ENCODE assay signal across 12 cellular contexts in the genomic region with DNA sequence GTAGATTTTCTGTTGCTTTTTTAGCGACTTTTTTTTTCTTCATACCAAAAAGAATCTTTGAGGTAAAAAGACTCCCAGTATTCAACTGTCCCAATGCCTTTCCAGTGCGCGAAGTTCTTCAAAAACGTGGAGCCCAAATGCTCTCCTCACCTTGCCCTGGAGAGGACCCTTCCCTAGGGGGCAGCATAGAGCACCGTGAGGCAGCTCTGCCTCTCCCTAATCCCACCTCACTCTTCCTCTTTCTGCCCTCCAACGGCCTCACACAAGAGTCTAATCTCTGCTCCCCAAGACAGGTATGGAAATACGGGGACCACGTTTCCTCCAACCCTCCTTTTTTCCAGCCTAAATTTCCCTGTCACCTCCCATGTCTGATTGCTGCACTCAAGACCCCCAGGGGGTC.
DNase-seq lines count a peak whose midpoint lies in the region; ATAC-seq and TF ChIP-seq lines count a peak whose summit lies in the region.
"Had no signal": no experiment of that assay in that cellular context is flagged by ENCODE, and none has a peak within 500 bp of the region (broad histone marks: within the 10 kb centered on the region; RNA-seq: fewer than 3 reads in every experiment).

No MANE protein-coding gene starts in this region.

- CTCF ChIA-PET in activated CD8-positive, alpha-beta T cell treated with anti-CD3 and anti-CD28 coated beads for 36 hours (lab: Charles Lee), result no interaction called here

- DNase-seq in activated T-cell treated with anti-CD3 and anti-CD28 coated beads, Interleukin-2, amount 50 U/mL, for 48 hours, result peak; percentile 24
- no peak for DNase-seq in activated T-cell treated with anti-CD3 and anti-CD28 coated beads, Interleukin-2, amount 50 U/mL, for 1 hour
- DNase-seq in HL-60 (ENCODE audit: low read depth in 1 of 2, low spot score in 1 of 2), result peak; percentile 16 to 34
- DNase-seq in activated CD8-positive, alpha-beta T cell treated with anti-CD3 and anti-CD28 coated beads for 36 hours, result peak; percentile 12
- DNase-seq in neural crest cell (ENCODE audit: low read depth, low spot score), result no peak
- DNase-seq in GF-D8 (lab: John Stamatoyannopoulos, UW), result no peak
- no peak for DNase-seq in pons (ENCODE audit: low spot score)
- DNase-seq: NCI-H226 had no signal

- no peak overlapping the region for H3K27ac Mint-ChIP-seq in activated CD8-positive, alpha-beta T cell treated with anti-CD3 and anti-CD28 coated beads for 36 hours
- no peak overlapping the region for H3K27ac Mint-ChIP-seq in neural crest cell (ENCODE audit: unreplicated experiment)
- H3K27ac Mint-ChIP-seq in activated T-helper 17 cell treated with anti-CD3 and anti-CD28 coated beads, Interleukin-2, amount 50 U/mL, for 72 hours, result no peak overlapping the region

- intact Hi-C loops in activated CD8-positive, alpha-beta T cell treated with anti-CD3 and anti-CD28 coated beads for 36 hours (cut with micrococcal nuclease), result no loop called here

- no peak overlapping the region for H3K4me3 Mint-ChIP-seq in activated CD8-positive, alpha-beta T cell treated with anti-CD3 and anti-CD28 coated beads for 36 hours
- H3K4me3 Mint-ChIP-seq in neural crest cell, result no peak overlapping the region
- no peak overlapping the region for H3K4me3 Mint-ChIP-seq in activated T-helper 17 cell treated with anti-CD3 and anti-CD28 coated beads, Interleukin-2, amount 50 U/mL, for 72 hours

- no peaks in the 10 kb centered on the region for H3K27me3 ChIP-seq in HL-60 (ENCODE audit: insufficient read depth, poor library complexity, severe bottlenecking)

- ATAC-seq in activated CD8-positive, alpha-beta T cell treated with anti-CD3 and anti-CD28 coated beads for 36 hours, result no peak
- ATAC-seq in activated T-helper 17 cell treated with anti-CD3 and anti-CD28 coated beads, Interleukin-2, amount 50 U/mL, for 72 hours (replicated peaks), result no peak
- ATAC-seq: left lobe of liver had no signal

- H3K27ac ChIP-seq in HL-60 (replicated peaks), result no peak overlapping the region
- H3K27ac ChIP-seq: skin epidermis, thoracic aorta had no signal

- H3K36me3 Mint-ChIP-seq in activated CD8-positive, alpha-beta T cell treated with anti-CD3 and anti-CD28 coated beads for 36 hours (ENCODE audit: low read depth), result no peaks in the 10 kb centered on the region
- H3K36me3 Mint-ChIP-seq in neural crest cell (ENCODE audit: low read depth), result no peaks in the 10 kb centered on the region
- no peaks in the 10 kb centered on the region for H3K36me3 Mint-ChIP-seq in activated T-helper 17 cell treated with anti-CD3 and anti-CD28 coated beads, Interleukin-2, amount 50 U/mL, for 72 hours (ENCODE audit: low read depth)

- no peaks in the 10 kb centered on the region for H3K4me1 Mint-ChIP-seq in activated CD8-positive, alpha-beta T cell treated with anti-CD3 and anti-CD28 coated beads for 36 hours (ENCODE audit: low read depth)
- H3K4me1 Mint-ChIP-seq in neural crest cell, result peaks cover 20% of the 10 kb centered on the region
- H3K4me1 Mint-ChIP-seq in activated T-helper 17 cell treated with anti-CD3 and anti-CD28 coated beads, Interleukin-2, amount 50 U/mL, for 72 hours, result no peaks in the 10 kb centered on the region

- H3K27me3 Mint-ChIP-seq in activated CD8-positive, alpha-beta T cell treated with anti-CD3 and anti-CD28 coated beads for 36 hours, result peaks cover 10% of the 10 kb centered on the region
- peaks cover 13% of the 10 kb centered on the region for H3K27me3 Mint-ChIP-seq in neural crest cell (ENCODE audit: low read depth)
- peaks cover 32% of the 10 kb centered on the region for H3K27me3 Mint-ChIP-seq in activated T-helper 17 cell treated with anti-CD3 and anti-CD28 coated beads, Interleukin-2, amount 50 U/mL, for 72 hours

- no peak overlapping the region for H3K4me3 ChIP-seq in HL-60 (replicated peaks; ENCODE audit: insufficient read depth, low read length)
- H3K4me3 ChIP-seq: skin epidermis, thoracic aorta had no signal

- POLR2A ChIA-PET in activated CD8-positive, alpha-beta T cell treated with anti-CD3 and anti-CD28 coated beads for 36 hours (lab: Charles Lee), result no interaction called here

- no peaks in the 10 kb centered on the region for H3K9me3 Mint-ChIP-seq in activated CD8-positive, alpha-beta T cell treated with anti-CD3 and anti-CD28 coated beads for 36 hours
- no peaks in the 10 kb centered on the region for H3K9me3 Mint-ChIP-seq in neural crest cell
- H3K9me3 Mint-ChIP-seq in activated T-helper 17 cell treated with anti-CD3 and anti-CD28 coated beads, Interleukin-2, amount 50 U/mL, for 72 hours, result no peaks in the 10 kb centered on the region

- peak; percentile 40 for TF ChIP-seq CTCF in HL-60 (IDR thresholded peaks at IDR 0.05; ENCODE audit: insufficient read depth, low read length)
- TF ChIP-seq CTCF in activated CD8-positive, alpha-beta T cell treated with anti-CD3 and anti-CD28 coated beads for 36 hours (IDR thresholded peaks at IDR 0.05), result no peak
- peak; percentile 19 for TF ChIP-seq CTCF in neural crest cell (conservative IDR thresholded peaks at IDR 0.05)

Comparison
In these comparisons a context has a peak if more than half of its experiments do, and no peak if none do; other contexts are left out.
1. DNase-seq: peak in activated T-cell treated with anti-CD3 and anti-CD28 coated beads, Interleukin-2, amount 50 U/mL, for 48 hours (2 of 2), HL-60 (2 of 2) and activated CD8-positive, alpha-beta T cell treated with anti-CD3 and anti-CD28 coated beads for 36 hours (single experiment); none in activated T-cell treated with anti-CD3 and anti-CD28 coated beads, Interleukin-2, amount 50 U/mL, for 1 hour (single experiment), neural crest cell (single experiment), GF-D8 (single experiment) and pons (single experiment).